ENCODE assay signal across 13 cellular contexts in genomic region chr1:43205671-43206070, GRCh38. TPM values are rescaled to one million over a fixed set of nuclear protein-coding genes. Genes with fewer than 3 reads are reported as not detected.
DNase-seq lines count a peak whose midpoint lies in the region; ATAC-seq and TF ChIP-seq lines count a peak whose summit lies in the region.
"Had no signal": no experiment of that assay in that cellular context is flagged by ENCODE, and none has a peak within 500 bp of the region (broad histone marks: within the 10 kb centered on the region; RNA-seq: fewer than 3 reads in every experiment).

No MANE protein-coding gene starts in this region.

- peaks cover 16% of the 10 kb centered on the region for H3K4me1 Mint-ChIP-seq in GM23338
- H3K4me1 Mint-ChIP-seq in natural killer cell: no peaks in the 10 kb centered on the region

- POLR2A ChIA-PET in SK-N-SH (lab: Yijun Ruan, JAX): no interaction called here

- CTCF ChIA-PET in SK-N-SH (lab: Yijun Ruan, JAX): interaction anchor here (1.2 to 1.3 kb wide), 2 partner anchors 103 to 270 kb away, joined by 3 read pairs; no protein-coding TSS in a partner anchor

- DNase-seq in GM23338 (ENCODE audit: low spot score) (no peak), SK-N-SH (no peak), foreskin keratinocyte (peak in 1 of 2 donors; percentile 42), smooth muscle cell (lab: John Stamatoyannopoulos, UW; ENCODE audit: unreplicated experiment) (no peak), suprapubic skin (ENCODE audit: low spot score in 2 of 2) (no peak), body of pancreas (no peak), natural killer cell (no peak)
- DNase-seq: COR-L47; NCI-H1436; NCI-H524 treated with DMSO at 0.1 percent for 48 hours; pancreas; SHP77; stimulated activated naive B cell treated with anti-CD40 and anti-IgM and Interleukin-4, amounts not matched to agents 10 μg/mL and 1 μg/mL and 100 μg/mL, for 72 hours had no signal

- H3K4me2 ChIP-seq in GM23338 (peak overlapping the region; percentile 42; the same call in 1 of the 2 replicates), SK-N-SH (peak overlapping the region; percentile 60), smooth muscle cell (peak overlapping the region; percentile 73)

- H3K9me3 ChIP-seq in SK-N-SH: no peaks in the 10 kb centered on the region
- no peaks in the 10 kb centered on the region for H3K9me3 ChIP-seq in smooth muscle cell (replicated peaks; ENCODE audit: low read depth)
- H3K9me3 ChIP-seq in suprapubic skin: no peaks in the 10 kb centered on the region
- no peaks in the 10 kb centered on the region for H3K9me3 ChIP-seq in body of pancreas
- H3K9me3 ChIP-seq: pancreas had no signal

- no peak overlapping the region; the same call in 1 of the 2 replicates for H3K9ac ChIP-seq in SK-N-SH
- no peak overlapping the region for H3K9ac ChIP-seq in smooth muscle cell (ENCODE audit: low read depth)

- no peak for ATAC-seq in GM23338
- peak; percentile 28 for ATAC-seq in foreskin keratinocyte
- no peak for ATAC-seq in body of pancreas
- no peak for ATAC-seq in natural killer cell
- ATAC-seq: pancreas; stimulated activated naive B cell treated with anti-CD40 and anti-IgM and Interleukin-4, amounts not matched to agents 10 μg/mL and 1 μg/mL and 100 μg/mL, for 72 hours had no signal

- H3K27me3 ChIP-seq in GM23338 (ENCODE audit: insufficient read depth): no peaks in the 10 kb centered on the region
- H3K27me3 ChIP-seq in SK-N-SH (ENCODE audit: insufficient read depth): no peaks in the 10 kb centered on the region
- H3K27me3 ChIP-seq in foreskin keratinocyte: no peaks in the 10 kb centered on the region
- no peaks in the 10 kb centered on the region for H3K27me3 ChIP-seq in smooth muscle cell (ENCODE audit: low read depth)
- no peaks in the 10 kb centered on the region for H3K27me3 ChIP-seq in suprapubic skin
- no peaks in the 10 kb centered on the region for H3K27me3 ChIP-seq in body of pancreas
- H3K27me3 ChIP-seq: pancreas had no signal

- 76% methylated on average over 4 of the region's 4 CpGs for WGBS in SK-N-SH (ENCODE audit: low lambda C conversion rate)
- WGBS in smooth muscle cell (ENCODE audit: low lambda C conversion rate): 38% methylated on average over 4 of the region's 4 CpGs
- WGBS in suprapubic skin: 76% methylated on average over 4 of the region's 4 CpGs
- 94 to 95% methylated on average over 4 of the region's 4 CpGs for WGBS in body of pancreas, 2 donors

- H2AFZ ChIP-seq in GM23338: no peak overlapping the region
- no peak overlapping the region for H2AFZ ChIP-seq in SK-N-SH (ENCODE audit: low read depth)
- H2AFZ ChIP-seq in smooth muscle cell (ENCODE audit: low read depth): peak overlapping the region; percentile 44

- H4K20me1 ChIP-seq in GM23338 (replicated peaks; ENCODE audit: insufficient read depth) (no peaks in the 10 kb centered on the region), SK-N-SH (ENCODE audit: insufficient read depth) (no peaks in the 10 kb centered on the region), smooth muscle cell (ENCODE audit: low read depth) (no peaks in the 10 kb centered on the region)

- H3K9me2 ChIP-seq in GM23338 (ENCODE audit: insufficient read depth) (no peaks in the 10 kb centered on the region; the same call in 1 of the 2 replicates), SK-N-SH (no peaks in the 10 kb centered on the region)

- H3K27ac ChIP-seq in GM23338 (ENCODE audit: low read depth): peak overlapping the region; percentile 88
- peak overlapping the region; percentile 23 to 95; a peak in 3 of 4 replicates for H3K27ac ChIP-seq in SK-N-SH (ENCODE audit: low read depth in 2 of 2, low read length in 1 of 2)
- H3K27ac ChIP-seq in foreskin keratinocyte: peak overlapping the region; percentile 10
- peak overlapping the region; percentile 92 for H3K27ac ChIP-seq in smooth muscle cell (ENCODE audit: low read depth)
- H3K27ac ChIP-seq in suprapubic skin: no peak overlapping the region
- no peak overlapping the region for H3K27ac ChIP-seq in body of pancreas
- H3K27ac ChIP-seq: pancreas had no signal

- H3K36me3 Mint-ChIP-seq in GM23338 (ENCODE audit: low read depth): no peaks in the 10 kb centered on the region; the same call in 2 of the 3 replicates
- H3K36me3 Mint-ChIP-seq in natural killer cell: no peaks in the 10 kb centered on the region

- H3K4me3 Mint-ChIP-seq in GM23338: no peak overlapping the region
- no peak overlapping the region for H3K4me3 Mint-ChIP-seq in natural killer cell
- H3K4me3 Mint-ChIP-seq: stimulated activated naive B cell treated with anti-CD40 and anti-IgM and Interleukin-4, amounts not matched to agents 10 μg/mL and 1 μg/mL and 100 μg/mL, for 72 hours had no signal

- H3K4me3 ChIP-seq in GM23338: no peak overlapping the region
- H3K4me3 ChIP-seq in SK-N-SH (ENCODE audit: low read depth in 2 of 2, low read length in 1 of 2): no peak overlapping the region
- H3K4me3 ChIP-seq in smooth muscle cell: no peak overlapping the region
- H3K4me3 ChIP-seq in suprapubic skin: no peak overlapping the region
- no peak overlapping the region for H3K4me3 ChIP-seq in body of pancreas
- H3K4me3 ChIP-seq: pancreas had no signal

- H3F3A ChIP-seq in GM23338 (replicated peaks; ENCODE audit: low read depth): no peaks in the 10 kb centered on the region
- H3F3A ChIP-seq in SK-N-SH (replicated peaks; ENCODE audit: insufficient read depth): peaks cover 25% of the 10 kb centered on the region
- H3F3A ChIP-seq in smooth muscle cell (ENCODE audit: low read depth): peaks cover 8% of the 10 kb centered on the region

- H3K27me3 Mint-ChIP-seq in GM23338 (ENCODE audit: insufficient read depth, low read depth, poor library complexity) (peaks cover 2% of the 10 kb centered on the region), natural killer cell (ENCODE audit: low read depth in 2 of 2) (peaks cover 5 to 18% of the 10 kb centered on the region in 2 donors)
- H3K27me3 Mint-ChIP-seq: stimulated activated naive B cell treated with anti-CD40 and anti-IgM and Interleukin-4, amounts not matched to agents 10 μg/mL and 1 μg/mL and 100 μg/mL, for 72 hours had no signal

- TF ChIP-seq EP300 in SK-N-SH (IDR thresholded peaks at IDR 0.05; ENCODE audit: borderline replicate concordance in 1 of 2, low read depth in 1 of 2, low read length in 1 of 2) (no peak), suprapubic skin (IDR thresholded peaks at IDR 0.05) (no peak)

- H3K9me3 Mint-ChIP-seq in GM23338 (no peaks in the 10 kb centered on the region), natural killer cell (peaks cover 0 to 3% of the 10 kb centered on the region in 2 donors)

- TF ChIP-seq POLR2A in suprapubic skin (IDR thresholded peaks at IDR 0.05) (no peak), body of pancreas (IDR thresholded peaks at IDR 0.05) (no peak)

- TF ChIP-seq CTCF in GM23338 (conservative IDR thresholded peaks at IDR 0.05; ENCODE audit: low read depth in 2 of 2) (no peak), SK-N-SH (IDR thresholded peaks at IDR 0.05) (no peak), foreskin keratinocyte (conservative IDR thresholded peaks at IDR 0.05) (no peak), smooth muscle cell (IDR thresholded peaks at IDR 0.05; ENCODE audit: borderline replicate concordance, insufficient read depth, poor library complexity, severe bottlenecking) (no peak), suprapubic skin (IDR thresholded peaks at IDR 0.05) (no peak), body of pancreas (IDR thresholded peaks at IDR 0.05) (no peak), natural killer cell (IDR thresholded peaks at IDR 0.05) (no peak)

- intact Hi-C loops in body of pancreas (cut with DNase I): no loop called here
- intact Hi-C loops in natural killer cell (cut with micrococcal nuclease): no loop called here

- H3K36me3 ChIP-seq in GM23338 (ENCODE audit: insufficient read depth) (0 out of 2 replicates have a peak, but pooled peaks cover 4% of the 10 kb centered on the region), SK-N-SH (replicated peaks in 1 of 2; ENCODE audit: control insufficient read depth in 1 of 2, insufficient read depth in 2 of 2, low read length in 1 of 2) (no peaks in the 10 kb centered on the region), smooth muscle cell (ENCODE audit: low read depth) (no peaks in the 10 kb centered on the region), suprapubic skin (no peaks in the 10 kb centered on the region), body of pancreas (replicated peaks in 1 of 2; ENCODE audit: insufficient read depth in 1 of 2, low read depth in 2 of 2) (no peaks in the 10 kb centered on the region)
- H3K36me3 ChIP-seq: pancreas had no signal

- no peaks in the 10 kb centered on the region for H3K79me2 ChIP-seq in GM23338 (replicated peaks; ENCODE audit: insufficient read depth)
- no peaks in the 10 kb centered on the region for H3K79me2 ChIP-seq in SK-N-SH (ENCODE audit: insufficient read depth)
- no peaks in the 10 kb centered on the region for H3K79me2 ChIP-seq in smooth muscle cell (ENCODE audit: low read depth)

- TF ChIP-seq RAD21 in SK-N-SH (IDR thresholded peaks at IDR 0.05; ENCODE audit: low read length): no peak

- H3K4me1 ChIP-seq in GM23338 (ENCODE audit: insufficient read depth): peaks cover 25% of the 10 kb centered on the region
- peaks cover 0 to 23% of the 10 kb centered on the region in 2 experiments; a peak in 2 of 4 replicates for H3K4me1 ChIP-seq in SK-N-SH (ENCODE audit: control insufficient read depth in 1 of 2, insufficient read depth in 2 of 2, low read depth in 1 of 2, low read length in 1 of 2)
- peaks cover 29% of the 10 kb centered on the region for H3K4me1 ChIP-seq in foreskin keratinocyte
- H3K4me1 ChIP-seq in smooth muscle cell (ENCODE audit: low read depth): peaks cover 17% of the 10 kb centered on the region
- H3K4me1 ChIP-seq in suprapubic skin: peaks cover 14% of the 10 kb centered on the region
- H3K4me1 ChIP-seq in body of pancreas: peaks cover 9% of the 10 kb centered on the region
- H3K4me1 ChIP-seq: pancreas had no signal

- H3K27ac Mint-ChIP-seq in GM23338 (no peak overlapping the region), natural killer cell (no peak overlapping the region)
- H3K27ac Mint-ChIP-seq: stimulated activated naive B cell treated with anti-CD40 and anti-IgM and Interleukin-4, amounts not matched to agents 10 μg/mL and 1 μg/mL and 100 μg/mL, for 72 hours had no signal

RNA-seq across cellular contexts. Expression of gene CFAP57, which starts 33.5 kb away (rescaled TPM):
- 0.38 and 1.6 TPM in 2 replicates for total RNA-seq in GM23338 (2014; rRNA removed; shearing (Covaris generic))
- polyA plus RNA-seq in GM23338 (2016; fragmentation: Nextera tagmentation; extraction: Ambion mirVana) (0.37 and 0.45 TPM in 2 replicates), SK-N-SH (2012; rRNA removed) (0.36 and 0.60 TPM in 2 replicates), foreskin keratinocyte (0.28 and 0.81 TPM in 2 replicates), smooth muscle cell (0.22 and 0.79 TPM in 2 replicates)
- 0.42 and 0.44 TPM in 2 replicates for polyA plus RNA-seq in SK-N-SH (2012; cell fraction: cytosol; rRNA removed)
- polyA plus RNA-seq in SK-N-SH (2012; cell fraction: nucleus; rRNA removed): 1.2 TPM in 2 replicates
- total RNA-seq in foreskin keratinocyte (0.82 and 0.92 TPM in 2 replicates), smooth muscle cell (0.13 TPM in 1 of 2 replicates, not detected in the other), suprapubic skin (under 1 TPM in 3 of 4 donors, not detected in 1; 0.10 to 0.81 (median 0.11) TPM), body of pancreas (1 to 10 TPM in 1 of 2 donors, under 1 TPM in 1; 0.26 to 1.3 TPM), natural killer cell (under 1 TPM in 1 of 3 donors, not detected in 2; 0.19 TPM)

RNA-seq across cellular contexts. Expression of gene EBNA1BP2, which starts 33.6 kb away (rescaled TPM):
- 116 and 130 TPM in 2 replicates for total RNA-seq in GM23338 (2014; rRNA removed; shearing (Covaris generic))
- polyA plus RNA-seq in GM23338 (2016; fragmentation: Nextera tagmentation; extraction: Ambion mirVana): 226 and 249 TPM in 2 replicates
- polyA plus RNA-seq in SK-N-SH (2012; rRNA removed): 134 and 146 TPM in 2 replicates
- 145 and 150 TPM in 2 replicates for polyA plus RNA-seq in SK-N-SH (2012; cell fraction: cytosol; rRNA removed)
- polyA plus RNA-seq in SK-N-SH (2012; cell fraction: nucleus; rRNA removed): 110 and 125 TPM in 2 replicates
- 210 and 223 TPM in 2 replicates for total RNA-seq in foreskin keratinocyte
- polyA plus RNA-seq in foreskin keratinocyte: 238 and 263 TPM in 2 replicates
- total RNA-seq in smooth muscle cell: 51.8 and 52.0 TPM in 2 replicates
- polyA plus RNA-seq in smooth muscle cell: 85.9 and 102 TPM in 2 replicates
- 10 to 100 TPM; 34.7 to 67.0 (median 56.4) TPM for total RNA-seq in suprapubic skin
- total RNA-seq in body of pancreas: 10 to 100 TPM; 27.5 to 35.3 TPM
- 10 to 100 TPM; 21.2 to 28.5 (median 23.6) TPM for total RNA-seq in natural killer cell

Comparison
In these comparisons a context has a peak if more than half of its experiments do, and no peak if none do; other contexts are left out.
1. H3K27ac ChIP-seq: peak in GM23338 (single experiment), SK-N-SH (2 of 2), foreskin keratinocyte (single experiment) and smooth muscle cell (single experiment); none in suprapubic skin (single experiment) and body of pancreas (0 of 4).
2. Peak in every context shown above with its lines, with median percentiles within 50 percentile points of each other: H3K4me2 ChIP-seq.